ENCODE assay signal across 1 cellular context in genomic region chr7:37916017-37916672, GRCh38.
A peak's percentile ranks its signal among the peaks of the same experiment; 100 is the strongest.
TF ChIP-seq lines count a peak whose summit lies in the region.

No MANE protein-coding gene starts in this region.

TF ChIP-seq in H1, 55 proteins besides CTCF, POLR2A, EP300 and RAD21 (continued from another document):
- TF ChIP-seq E2F6 (IDR thresholded peaks at IDR 0.05): peak; percentile 98
- peak; percentile 99 for TF ChIP-seq MAX (IDR thresholded peaks at IDR 0.05)
- TF ChIP-seq POLR2AphosphoS5 (IDR thresholded peaks at IDR 0.05; ENCODE audit: low read depth, low read length): no peak
- peak; percentile 59 for TF ChIP-seq CTBP2 (IDR thresholded peaks at IDR 0.05; ENCODE audit: borderline replicate concordance, insufficient read depth, insufficient read length, low read length)
- TF ChIP-seq SUZ12 (IDR thresholded peaks at IDR 0.05; ENCODE audit: low read length): peak; percentile 78
- TF ChIP-seq ASH2L (IDR thresholded peaks at IDR 0.05; ENCODE audit: low read length): peak; percentile 50
- peak; percentile 65 for TF ChIP-seq RNF2 (IDR thresholded peaks at IDR 0.05; ENCODE audit: borderline replicate concordance, low read depth, low read length, missing control alignments, poor library complexity, severe bottlenecking)
- no peak for TF ChIP-seq RXRA (IDR thresholded peaks at IDR 0.05; ENCODE audit: insufficient read depth, low read depth, low read length)
- TF ChIP-seq NRF1 (IDR thresholded peaks at IDR 0.05; ENCODE audit: low read depth, low read length): no peak
- TF ChIP-seq EZH2 (IDR thresholded peaks at IDR 0.05; ENCODE audit: low read depth, low read length, severe bottlenecking): peak; percentile 80
